ENCODE assay signal across 8 cellular contexts in genomic region chr12:69157023-69157655, GRCh38.
DNase-seq lines count a peak whose midpoint lies in the region; ATAC-seq, FAIRE-seq and TF ChIP-seq lines count a peak whose summit lies in the region.

No MANE protein-coding gene starts in this region.

- peak; percentile 91 to 99 (median 92) for TF ChIP-seq CTCF in body of pancreas (IDR thresholded peaks at IDR 0.05)

- no peak overlapping the region for H3K27ac ChIP-seq in body of pancreas

- intact Hi-C loops in body of pancreas (cut with DNase I): no loop called here

- H3K27me3 ChIP-seq in body of pancreas: no peaks in the 10 kb centered on the region

- peak; percentile 90 for ATAC-seq in HG02943 (IDR thresholded peaks at IDR 0.05; ENCODE audit: low read depth, unreplicated experiment)
- ATAC-seq in body of pancreas: peak; percentile 92

- peak; percentile 98 for FAIRE-seq in GM18507 (lab: Jason Lieb, UNC)

- TF ChIP-seq POLR2A in body of pancreas (IDR thresholded peaks at IDR 0.05): no peak

- peak; percentile 41 for DNase-seq in 8988T
- peak; percentile 69 for DNase-seq in GM18507 (ENCODE audit: extremely low spot score, insufficient read length, low read depth)
- peak; percentile 38 for DNase-seq in NCI-H2029 treated with DMSO at 0.1 percent for 48 hours (lab: John Stamatoyannopoulos, UW)
- peak; percentile 84 for DNase-seq in UCSD-AML1 (lab: John Stamatoyannopoulos, UW; ENCODE audit: unreplicated experiment)
- DNase-seq in body of pancreas: peak; percentile 88 to 91 (median 90)
- peak; percentile 87 for DNase-seq in iPS-NIHi7 (ENCODE audit: extremely low spot score)
- DNase-seq in stimulated activated CD4-positive, alpha-beta T cell treated with anti-CD3 and anti-CD28 coated beads, Interleukin-15, amount 100 ng/mL, for 1 hour (ENCODE audit: low read depth in 1 of 2, low spot score in 1 of 2): peak; percentile 75 to 85

- WGBS in body of pancreas, 2 donors: 12 to 14% methylated on average over 13 of the region's 13 CpGs

- peaks cover 15% of the 10 kb centered on the region for H3K4me1 ChIP-seq in body of pancreas

- no peaks in the 10 kb centered on the region for H3K9me3 ChIP-seq in body of pancreas

- no peaks in the 10 kb centered on the region for H3K36me3 ChIP-seq in body of pancreas (replicated peaks in 1 of 2; ENCODE audit: insufficient read depth in 1 of 2, low read depth in 2 of 2)

- H3K4me3 ChIP-seq in body of pancreas: no peak overlapping the region

Comparison
In these comparisons a context has a peak if more than half of its experiments do, and no peak if none do; other contexts are left out.
1. DNase-seq: peak in every context shown above with its lines; median percentile 90 in body of pancreas; 87 in iPS-NIHi7; 84 in UCSD-AML1; 80 in stimulated activated CD4-positive, alpha-beta T cell treated with anti-CD3 and anti-CD28 coated beads, Interleukin-15, amount 100 ng/mL, for 1 hour; 69 in GM18507; 41 in 8988T; 38 in NCI-H2029 treated with DMSO at 0.1 percent for 48 hours.